8 cellular contexts compared by ENCODE assay signal in genomic region chr6:141552463-141552862, GRCh38.
DNase-seq lines count a peak whose midpoint lies in the region; ATAC-seq and TF ChIP-seq lines count a peak whose summit lies in the region.

No MANE protein-coding gene starts in this region.

- peak; percentile 73 for DNase-seq in H4 (ENCODE audit: low spot score)
- DNase-seq in LoVo (ENCODE audit: low spot score): peak; percentile 81
- DNase-seq in retinal pigment epithelial cell (ENCODE audit: low read depth): peak; percentile 80
- DNase-seq in SKM-1 treated with dmso at 0.1 percent for 144 hours (lab: John Stamatoyannopoulos, UW; ENCODE audit: unreplicated experiment): no peak
- DNase-seq in activated effector memory CD4-positive, alpha-beta T cell treated with anti-CD3 and anti-CD28 coated beads, Interleukin-2, amount 50 U/mL, for 16 hours: no peak
- no peak for DNase-seq in stimulated activated CD4-positive, alpha-beta T cell treated with anti-CD3 and anti-CD28 coated beads, Interleukin-2, amount 100 ng/mL, for 48 hours

- TF ChIP-seq CTCF in retinal pigment epithelial cell (conservative IDR thresholded peaks at IDR 0.05; ENCODE audit: low read depth, low read length): no peak

- peak; percentile 87 for ATAC-seq in GM18498 (IDR thresholded peaks at IDR 0.05; ENCODE audit: unreplicated experiment)
- ATAC-seq in activated T-helper 17 cell treated with anti-CD3 and anti-CD28 coated beads, Interleukin-2, amount 50 U/mL, for 72 hours (replicated peaks): peak; percentile 73

- H3K4me1 Mint-ChIP-seq in activated T-helper 17 cell treated with anti-CD3 and anti-CD28 coated beads, Interleukin-2, amount 50 U/mL, for 72 hours: no peaks in the 10 kb centered on the region

- H3K27me3 Mint-ChIP-seq in activated T-helper 17 cell treated with anti-CD3 and anti-CD28 coated beads, Interleukin-2, amount 50 U/mL, for 72 hours: no peaks in the 10 kb centered on the region

- H3K36me3 Mint-ChIP-seq in activated T-helper 17 cell treated with anti-CD3 and anti-CD28 coated beads, Interleukin-2, amount 50 U/mL, for 72 hours (ENCODE audit: low read depth): no peaks in the 10 kb centered on the region

- H3K4me3 ChIP-seq in retinal pigment epithelial cell (ENCODE audit: low read length): no peak overlapping the region

- H3K9me3 Mint-ChIP-seq in activated T-helper 17 cell treated with anti-CD3 and anti-CD28 coated beads, Interleukin-2, amount 50 U/mL, for 72 hours: peaks cover 17% of the 10 kb centered on the region

- H3K27ac Mint-ChIP-seq in activated T-helper 17 cell treated with anti-CD3 and anti-CD28 coated beads, Interleukin-2, amount 50 U/mL, for 72 hours: peak overlapping the region; percentile 51

- H3K4me3 Mint-ChIP-seq in activated T-helper 17 cell treated with anti-CD3 and anti-CD28 coated beads, Interleukin-2, amount 50 U/mL, for 72 hours: no peak overlapping the region

Comparison
In these comparisons a context has a peak if more than half of its experiments do, and no peak if none do; other contexts are left out.
1. DNase-seq: peak in H4 (single experiment), LoVo (single experiment) and retinal pigment epithelial cell (single experiment); none in SKM-1 treated with dmso at 0.1 percent for 144 hours (single experiment), activated effector memory CD4-positive, alpha-beta T cell treated with anti-CD3 and anti-CD28 coated beads, Interleukin-2, amount 50 U/mL, for 16 hours (single experiment) and stimulated activated CD4-positive, alpha-beta T cell treated with anti-CD3 and anti-CD28 coated beads, Interleukin-2, amount 100 ng/mL, for 48 hours (0 of 2).